Comparison of ENCODE assay signal across 10 cellular contexts in the genomic region with DNA sequence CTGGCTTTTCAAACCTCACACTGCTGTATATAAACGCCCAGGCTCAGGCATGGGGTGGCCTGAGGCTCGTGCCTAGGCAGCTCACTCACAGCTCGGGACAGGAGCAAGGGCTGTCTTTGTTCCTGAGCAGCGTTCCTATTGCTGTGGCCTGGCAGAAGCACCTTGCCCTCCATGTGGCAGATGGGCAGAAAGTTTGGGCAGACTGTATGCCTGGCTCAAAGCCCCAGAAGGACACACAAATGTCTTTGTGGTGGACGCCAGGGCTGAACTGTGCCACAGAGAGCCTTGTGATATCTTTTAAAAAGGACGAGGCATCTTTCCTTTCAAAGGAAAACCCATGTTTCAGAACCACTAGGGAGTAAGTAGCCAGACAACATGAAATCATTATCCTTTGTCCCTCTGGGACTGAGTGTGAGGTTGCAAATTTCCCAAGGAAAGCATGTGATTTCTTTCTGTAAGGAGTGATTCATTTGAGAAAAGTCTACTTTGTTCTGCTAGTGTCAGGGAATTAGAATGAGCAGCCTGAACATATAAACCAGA. TPM values are rescaled to one million over a fixed set of nuclear protein-coding genes. Genes with fewer than 3 reads are reported as not detected.
A peak's percentile ranks its signal among the peaks of the same experiment; 100 is the strongest.
DNase-seq lines count a peak whose midpoint lies in the region; ATAC-seq lines count a peak whose summit lies in the region.
"Had no signal": no experiment of that assay in that cellular context is flagged by ENCODE, and none has a peak within 500 bp of the region (broad histone marks: within the 10 kb centered on the region; RNA-seq: fewer than 3 reads in every experiment).

No MANE protein-coding gene starts in this region.

- DNase-seq in H4 (ENCODE audit: low spot score) = peak; percentile 19
- DNase-seq in cerebellar cortex (ENCODE audit: low spot score) = peak; percentile 88
- peak in 28 of 51 donors; percentile 1 to 47 (median 22) for DNase-seq in hypothalamus (lab: John Stamatoyannopoulos, UW)
- peak; percentile 47 for DNase-seq in smooth muscle cell of the brain vasculature (ENCODE audit: low read depth, low spot score)
- no peak for DNase-seq in stimulated activated CD4-positive, alpha-beta T cell treated with anti-CD3 and anti-CD28 coated beads, Interleukin-4, amount 100 ng/mL, for 4 hours
- DNase-seq in NCI-H2171 (lab: John Stamatoyannopoulos, UW) = no peak
- DNase-seq in stimulated activated CD4-positive, alpha-beta T cell treated with anti-CD3 and anti-CD28 coated beads, Interleukin-12 subunit alpha, Interleukin-12 subunit beta, amount 100 ng/mL, for 4 hours = no peak
- DNase-seq: activated T-cell treated with anti-CD3 and anti-CD28 coated beads, Interleukin-2, amount 50 U/mL, for 48 hours; NCI-H187 had no signal

- ATAC-seq in HG03565 (IDR thresholded peaks at IDR 0.05; ENCODE audit: unreplicated experiment) = no peak

RNA-seq across cellular contexts. Expression of a gene that starts 29.3 kb away (rescaled TPM):
- total RNA-seq in H4 (2014; rRNA removed; shearing (Covaris generic)) = 62.5 and 81.4 TPM in 2 replicates

Comparison
In these comparisons a context has a peak if more than half of its experiments do, and no peak if none do; other contexts are left out.
1. DNase-seq: peak in H4 (single experiment), cerebellar cortex (single experiment), hypothalamus (28 of 51) and smooth muscle cell of the brain vasculature (single experiment); none in stimulated activated CD4-positive, alpha-beta T cell treated with anti-CD3 and anti-CD28 coated beads, Interleukin-4, amount 100 ng/mL, for 4 hours (0 of 2), NCI-H2171 (single experiment) and stimulated activated CD4-positive, alpha-beta T cell treated with anti-CD3 and anti-CD28 coated beads, Interleukin-12 subunit alpha, Interleukin-12 subunit beta, amount 100 ng/mL, for 4 hours (single experiment).